Comparison of ENCODE assay signal across 17 cellular contexts in genomic region chr19:934197-934840, GRCh38. TPM values are rescaled to one million over a fixed set of nuclear protein-coding genes. Genes with fewer than 3 reads are reported as not detected.
DNase-seq lines count a peak whose midpoint lies in the region; ATAC-seq and TF ChIP-seq lines count a peak whose summit lies in the region.
"Had no signal": no experiment of that assay in that cellular context is flagged by ENCODE, and none has a peak within 500 bp of the region (broad histone marks: within the 10 kb centered on the region; RNA-seq: fewer than 3 reads in every experiment).

No MANE protein-coding gene starts in this region.

- ATAC-seq in Right ventricle myocardium superior (ENCODE audit: poor library complexity) = no peak
- ATAC-seq in HG03378 (IDR thresholded peaks at IDR 0.05; ENCODE audit: unreplicated experiment) = no peak
- ATAC-seq in GM19328 (IDR thresholded peaks at IDR 0.05; ENCODE audit: unreplicated experiment) = no peak

- TF ChIP-seq CTCF in right atrium auricular region (IDR thresholded peaks at IDR 0.05) (no peak), esophagus squamous epithelium (IDR thresholded peaks at IDR 0.05) (no peak), parathyroid adenoma (IDR thresholded peaks at IDR 0.05) (no peak)

- H3K4me3 ChIP-seq in right atrium auricular region (no peak overlapping the region), esophagus squamous epithelium (peak overlapping the region in 1 of 4 donors; percentile 21), parathyroid adenoma (ENCODE audit: low read depth, low read length) (peak overlapping the region; percentile 22), MG63 (no peak overlapping the region)

- H3K79me2 ChIP-seq in parathyroid adenoma = peaks cover 20% of the 10 kb centered on the region

- no peaks in the 10 kb centered on the region for H3K27me3 ChIP-seq in right atrium auricular region
- H3K27me3 ChIP-seq in esophagus squamous epithelium = no peaks in the 10 kb centered on the region
- no peaks in the 10 kb centered on the region for H3K27me3 ChIP-seq in parathyroid adenoma (ENCODE audit: control insufficient read depth, insufficient read depth, low read length)
- no peaks in the 10 kb centered on the region for H3K27me3 ChIP-seq in MG63
- H3K27me3 ChIP-seq: brain microvascular endothelial cell had no signal

- H3K9ac ChIP-seq in parathyroid adenoma = no peak overlapping the region

- peaks cover 0 to 36% of the 10 kb centered on the region in 2 donors for H3K4me1 ChIP-seq in right atrium auricular region
- peaks cover 31 to 42% (median 33%) of the 10 kb centered on the region in 3 donors for H3K4me1 ChIP-seq in esophagus squamous epithelium
- H3K4me1 ChIP-seq in parathyroid adenoma = peaks cover 44% of the 10 kb centered on the region

- no peak for TF ChIP-seq POLR2A in esophagus squamous epithelium (IDR thresholded peaks at IDR 0.05)

- H3K9me3 ChIP-seq in right atrium auricular region (no peaks in the 10 kb centered on the region), esophagus squamous epithelium (no peaks in the 10 kb centered on the region), parathyroid adenoma (ENCODE audit: control insufficient read depth, low read length) (no peaks in the 10 kb centered on the region), MG63 (no peaks in the 10 kb centered on the region)

- DNase-seq in right atrium auricular region (ENCODE audit: low spot score) (no peak), Right ventricle myocardium superior (no peak), esophagus squamous epithelium (lab: John Stamatoyannopoulos, UW) (no peak), MG63 (no peak), SKM-1 (lab: John Stamatoyannopoulos, UW; ENCODE audit: unreplicated experiment) (no peak)
- DNase-seq: activated B cell treated with CpG ODN at 0.5 μM for 24 hours; activated T-cell treated with anti-CD3 and anti-CD28 coated beads, Interleukin-2, amount 50 U/mL, for 24 hours; brain microvascular endothelial cell; NCI-H510A; stimulated activated CD4-positive, alpha-beta T cell treated with anti-CD3 and anti-CD28 coated beads, Interleukin-2, amount 100 ng/mL, for 48 hours had no signal

- intact Hi-C loops in Right ventricle myocardium superior (cut with DNase I) (no loop called here), esophagus squamous epithelium (cut with DNase I) (no loop called here)

- WGBS in esophagus squamous epithelium, 2 donors = 78 to 80% methylated on average over 5 to 14 of the region's 29 CpGs

- H3K36me3 ChIP-seq in right atrium auricular region (no peaks in the 10 kb centered on the region), esophagus squamous epithelium (peaks cover 0 to 17% (median 0%) of the 10 kb centered on the region in 3 donors), parathyroid adenoma (ENCODE audit: control insufficient read depth, insufficient read depth, low read length) (no peaks in the 10 kb centered on the region), MG63 (no peaks in the 10 kb centered on the region)

- H3K27ac ChIP-seq in right atrium auricular region (peak overlapping the region; percentile 70 to 84), esophagus squamous epithelium (peak overlapping the region in 3 of 4 donors; percentile 54 to 68 (median 61)), parathyroid adenoma (peak overlapping the region; percentile 93)

- H3K4me2 ChIP-seq in parathyroid adenoma (ENCODE audit: low read length) = peak overlapping the region; percentile 43

- peak overlapping the region; percentile 67 for H2AFZ ChIP-seq in parathyroid adenoma

RNA-seq across cellular contexts. Expression of gene ARID3A, which starts 8.5 kb away (rescaled TPM):
- total RNA-seq in right atrium auricular region = 1 to 10 TPM; 1.7 to 3.4 TPM
- total RNA-seq in Right ventricle myocardium superior = 5.0 TPM
- 1 to 10 TPM; 3.0 to 6.6 (median 4.7) TPM for total RNA-seq in esophagus squamous epithelium
- 1.0 and 6.6 TPM in 2 replicates for total RNA-seq in MG63 (2014; rRNA removed; shearing (Covaris generic); ENCODE audit: low replicate concordance)

RNA-seq across cellular contexts. Expression of gene KISS1R, which starts 17.2 kb away (rescaled TPM):
- not detected for total RNA-seq in right atrium auricular region
- total RNA-seq in Right ventricle myocardium superior = not detected
- total RNA-seq in esophagus squamous epithelium = under 1 TPM in 1 of 4 donors, not detected in 3; 0.45 TPM
- total RNA-seq in MG63 (2014; rRNA removed; shearing (Covaris generic); ENCODE audit: low replicate concordance) = not detected in 2 replicates
- total RNA-seq: SK-MEL-5, subcutaneous adipose tissue had no signal

RNA-seq across cellular contexts. Expression of gene R3HDM4, which starts 21.3 kb away (rescaled TPM):
- total RNA-seq in right atrium auricular region (10 to 100 TPM; 19.5 to 30.4 TPM), Right ventricle myocardium superior (20.3 TPM), esophagus squamous epithelium (10 to 100 TPM; 42.9 to 83.7 (median 62.4) TPM)
- total RNA-seq in MG63 (2014; rRNA removed; shearing (Covaris generic); ENCODE audit: low replicate concordance) = 6.4 and 9.5 TPM in 2 replicates

RNA-seq across cellular contexts. Expression of gene RNU6-9, which starts 41.0 kb away (rescaled TPM):
- not detected for total RNA-seq in right atrium auricular region
- not detected for total RNA-seq in Right ventricle myocardium superior
- total RNA-seq in esophagus squamous epithelium = not detected
- not detected in 2 replicates for total RNA-seq in MG63 (2014; rRNA removed; shearing (Covaris generic); ENCODE audit: low replicate concordance)
- total RNA-seq: activated B cell treated with CpG ODN at 0.5 μM for 24 hours, epithelial cell of proximal tubule, neural crest cell, SK-MEL-5, subcutaneous adipose tissue had no signal

RNA-seq across cellular contexts. Expression of gene MED16, which starts 41.3 kb away (rescaled TPM):
- total RNA-seq in right atrium auricular region = 10 to 100 TPM; 17.7 to 26.5 TPM
- total RNA-seq in Right ventricle myocardium superior = 19.1 TPM
- 10 to 100 TPM; 23.7 to 64.9 (median 32.5) TPM for total RNA-seq in esophagus squamous epithelium
- 18.1 and 20.4 TPM in 2 replicates for total RNA-seq in MG63 (2014; rRNA removed; shearing (Covaris generic); ENCODE audit: low replicate concordance)
